In genomic region chrX:46573331-46573895, GRCh38 we compare ENCODE assay signal across 1 cellular context.
TF ChIP-seq lines count a peak whose summit lies in the region.

Gene CHST7, plus strand, starts transcription at chrX:46573765. Its CDS starts 167 bp downstream, at chrX:46573932.

TF ChIP-seq in H1, 55 proteins besides CTCF, POLR2A, EP300 and RAD21 (continued from another document):
- TF ChIP-seq TEAD4 (IDR thresholded peaks at IDR 0.05; ENCODE audit: low read depth, low read length) = no peak
TF ChIP-seq in H1: peak in this region for 4.
